ENCODE assay signal across 1 cellular context in the genomic region with DNA sequence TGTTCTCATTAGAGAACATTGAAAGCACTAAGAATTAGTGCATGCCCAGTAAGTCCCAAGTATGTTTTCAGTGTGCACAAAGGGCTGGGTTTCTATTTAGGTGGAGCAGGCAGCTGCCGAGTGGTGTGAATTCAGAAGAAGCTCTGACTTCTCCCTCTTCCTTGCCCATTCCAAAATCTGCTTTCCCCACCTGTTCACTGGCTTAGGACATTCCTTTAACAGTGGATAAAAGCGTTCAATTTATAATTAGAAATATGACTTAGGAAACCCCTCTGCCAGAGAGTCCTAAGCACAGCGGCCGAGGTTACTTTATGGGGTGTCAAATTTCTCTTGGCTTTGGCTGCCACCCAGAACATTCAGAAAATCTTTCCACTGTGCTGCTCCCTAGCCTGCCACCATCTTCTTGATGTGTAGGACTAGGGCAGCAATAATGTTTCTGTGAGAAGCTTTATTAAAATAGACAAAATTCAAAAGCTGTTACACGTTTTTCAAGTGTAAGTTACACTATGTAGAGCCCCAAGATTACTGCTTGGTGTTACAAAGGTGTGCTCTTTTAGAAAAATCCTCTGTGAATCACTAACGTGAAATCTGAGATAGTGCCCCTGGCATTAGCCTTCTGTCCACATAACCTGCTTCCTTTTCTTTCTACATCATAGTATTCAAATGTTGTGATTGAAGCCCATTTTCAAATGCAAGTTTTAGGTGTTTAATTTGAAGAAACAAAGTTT.
TF ChIP-seq lines count a peak whose summit lies in the region.

No MANE protein-coding gene starts in this region.

TF ChIP-seq in H1, 55 proteins besides CTCF, POLR2A, EP300 and RAD21 (continued from another document):
- TF ChIP-seq, protein P1, sequence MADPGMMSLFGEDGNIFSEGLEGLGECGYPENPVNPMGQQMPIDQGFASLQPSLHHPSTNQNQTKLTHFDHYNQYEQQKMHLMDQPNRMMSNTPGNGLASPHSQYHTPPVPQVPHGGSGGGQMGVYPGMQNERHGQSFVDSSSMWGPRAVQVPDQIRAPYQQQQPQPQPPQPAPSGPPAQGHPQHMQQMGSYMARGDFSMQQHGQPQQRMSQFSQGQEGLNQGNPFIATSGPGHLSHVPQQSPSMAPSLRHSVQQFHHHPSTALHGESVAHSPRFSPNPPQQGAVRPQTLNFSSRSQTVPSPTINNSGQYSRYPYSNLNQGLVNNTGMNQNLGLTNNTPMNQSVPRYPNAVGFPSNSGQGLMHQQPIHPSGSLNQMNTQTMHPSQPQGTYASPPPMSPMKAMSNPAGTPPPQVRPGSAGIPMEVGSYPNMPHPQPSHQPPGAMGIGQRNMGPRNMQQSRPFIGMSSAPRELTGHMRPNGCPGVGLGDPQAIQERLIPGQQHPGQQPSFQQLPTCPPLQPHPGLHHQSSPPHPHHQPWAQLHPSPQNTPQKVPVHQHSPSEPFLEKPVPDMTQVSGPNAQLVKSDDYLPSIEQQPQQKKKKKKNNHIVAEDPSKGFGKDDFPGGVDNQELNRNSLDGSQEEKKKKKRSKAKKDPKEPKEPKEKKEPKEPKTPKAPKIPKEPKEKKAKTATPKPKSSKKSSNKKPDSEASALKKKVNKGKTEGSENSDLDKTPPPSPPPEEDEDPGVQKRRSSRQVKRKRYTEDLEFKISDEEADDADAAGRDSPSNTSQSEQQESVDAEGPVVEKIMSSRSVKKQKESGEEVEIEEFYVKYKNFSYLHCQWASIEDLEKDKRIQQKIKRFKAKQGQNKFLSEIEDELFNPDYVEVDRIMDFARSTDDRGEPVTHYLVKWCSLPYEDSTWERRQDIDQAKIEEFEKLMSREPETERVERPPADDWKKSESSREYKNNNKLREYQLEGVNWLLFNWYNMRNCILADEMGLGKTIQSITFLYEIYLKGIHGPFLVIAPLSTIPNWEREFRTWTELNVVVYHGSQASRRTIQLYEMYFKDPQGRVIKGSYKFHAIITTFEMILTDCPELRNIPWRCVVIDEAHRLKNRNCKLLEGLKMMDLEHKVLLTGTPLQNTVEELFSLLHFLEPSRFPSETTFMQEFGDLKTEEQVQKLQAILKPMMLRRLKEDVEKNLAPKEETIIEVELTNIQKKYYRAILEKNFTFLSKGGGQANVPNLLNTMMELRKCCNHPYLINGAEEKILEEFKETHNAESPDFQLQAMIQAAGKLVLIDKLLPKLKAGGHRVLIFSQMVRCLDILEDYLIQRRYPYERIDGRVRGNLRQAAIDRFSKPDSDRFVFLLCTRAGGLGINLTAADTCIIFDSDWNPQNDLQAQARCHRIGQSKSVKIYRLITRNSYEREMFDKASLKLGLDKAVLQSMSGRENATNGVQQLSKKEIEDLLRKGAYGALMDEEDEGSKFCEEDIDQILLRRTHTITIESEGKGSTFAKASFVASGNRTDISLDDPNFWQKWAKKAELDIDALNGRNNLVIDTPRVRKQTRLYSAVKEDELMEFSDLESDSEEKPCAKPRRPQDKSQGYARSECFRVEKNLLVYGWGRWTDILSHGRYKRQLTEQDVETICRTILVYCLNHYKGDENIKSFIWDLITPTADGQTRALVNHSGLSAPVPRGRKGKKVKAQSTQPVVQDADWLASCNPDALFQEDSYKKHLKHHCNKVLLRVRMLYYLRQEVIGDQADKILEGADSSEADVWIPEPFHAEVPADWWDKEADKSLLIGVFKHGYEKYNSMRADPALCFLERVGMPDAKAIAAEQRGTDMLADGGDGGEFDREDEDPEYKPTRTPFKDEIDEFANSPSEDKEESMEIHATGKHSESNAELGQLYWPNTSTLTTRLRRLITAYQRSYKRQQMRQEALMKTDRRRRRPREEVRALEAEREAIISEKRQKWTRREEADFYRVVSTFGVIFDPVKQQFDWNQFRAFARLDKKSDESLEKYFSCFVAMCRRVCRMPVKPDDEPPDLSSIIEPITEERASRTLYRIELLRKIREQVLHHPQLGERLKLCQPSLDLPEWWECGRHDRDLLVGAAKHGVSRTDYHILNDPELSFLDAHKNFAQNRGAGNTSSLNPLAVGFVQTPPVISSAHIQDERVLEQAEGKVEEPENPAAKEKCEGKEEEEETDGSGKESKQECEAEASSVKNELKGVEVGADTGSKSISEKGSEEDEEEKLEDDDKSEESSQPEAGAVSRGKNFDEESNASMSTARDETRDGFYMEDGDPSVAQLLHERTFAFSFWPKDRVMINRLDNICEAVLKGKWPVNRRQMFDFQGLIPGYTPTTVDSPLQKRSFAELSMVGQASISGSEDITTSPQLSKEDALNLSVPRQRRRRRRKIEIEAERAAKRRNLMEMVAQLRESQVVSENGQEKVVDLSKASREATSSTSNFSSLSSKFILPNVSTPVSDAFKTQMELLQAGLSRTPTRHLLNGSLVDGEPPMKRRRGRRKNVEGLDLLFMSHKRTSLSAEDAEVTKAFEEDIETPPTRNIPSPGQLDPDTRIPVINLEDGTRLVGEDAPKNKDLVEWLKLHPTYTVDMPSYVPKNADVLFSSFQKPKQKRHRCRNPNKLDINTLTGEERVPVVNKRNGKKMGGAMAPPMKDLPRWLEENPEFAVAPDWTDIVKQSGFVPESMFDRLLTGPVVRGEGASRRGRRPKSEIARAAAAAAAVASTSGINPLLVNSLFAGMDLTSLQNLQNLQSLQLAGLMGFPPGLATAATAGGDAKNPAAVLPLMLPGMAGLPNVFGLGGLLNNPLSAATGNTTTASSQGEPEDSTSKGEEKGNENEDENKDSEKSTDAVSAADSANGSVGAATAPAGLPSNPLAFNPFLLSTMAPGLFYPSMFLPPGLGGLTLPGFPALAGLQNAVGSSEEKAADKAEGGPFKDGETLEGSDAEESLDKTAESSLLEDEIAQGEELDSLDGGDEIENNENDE (IDR thresholded peaks at IDR 0.05; ENCODE audit: insufficient replicate concordance, low read length): no peak
- TF ChIP-seq POU5F1 (IDR thresholded peaks at IDR 0.05; ENCODE audit: low read depth, low read length) (no peak), SP1 (IDR thresholded peaks at IDR 0.05; ENCODE audit: low read depth, low read length) (no peak), MAFK (IDR thresholded peaks at IDR 0.05; ENCODE audit: low read depth, low read length) (no peak), NRF1 (IDR thresholded peaks at IDR 0.05; ENCODE audit: low read depth, low read length) (no peak), POLR2AphosphoS5 (IDR thresholded peaks at IDR 0.05; ENCODE audit: low read depth, low read length) (no peak), BACH1 (IDR thresholded peaks at IDR 0.05; ENCODE audit: low read length) (no peak), KDM4A (IDR thresholded peaks at IDR 0.05; ENCODE audit: low read depth, low read length, severe bottlenecking) (no peak), SIX5 (IDR thresholded peaks at IDR 0.05; ENCODE audit: low read depth, low read length) (no peak)
- TF ChIP-seq, protein P2, sequence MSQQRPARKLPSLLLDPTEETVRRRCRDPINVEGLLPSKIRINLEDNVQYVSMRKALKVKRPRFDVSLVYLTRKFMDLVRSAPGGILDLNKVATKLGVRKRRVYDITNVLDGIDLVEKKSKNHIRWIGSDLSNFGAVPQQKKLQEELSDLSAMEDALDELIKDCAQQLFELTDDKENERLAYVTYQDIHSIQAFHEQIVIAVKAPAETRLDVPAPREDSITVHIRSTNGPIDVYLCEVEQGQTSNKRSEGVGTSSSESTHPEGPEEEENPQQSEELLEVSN (IDR thresholded peaks at IDR 0.05): no peak
- TF ChIP-seq, protein P3, sequence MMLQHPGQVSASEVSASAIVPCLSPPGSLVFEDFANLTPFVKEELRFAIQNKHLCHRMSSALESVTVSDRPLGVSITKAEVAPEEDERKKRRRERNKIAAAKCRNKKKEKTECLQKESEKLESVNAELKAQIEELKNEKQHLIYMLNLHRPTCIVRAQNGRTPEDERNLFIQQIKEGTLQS (IDR thresholded peaks at IDR 0.05; ENCODE audit: insufficient read depth, low read depth, low read length): no peak
